ENCODE assay signal across 22 cellular contexts in genomic region chr2:191749181-191749540, GRCh38.
DNase-seq lines count a peak whose midpoint lies in the region; ATAC-seq and TF ChIP-seq lines count a peak whose summit lies in the region.
"Had no signal": no experiment of that assay in that cellular context is flagged by ENCODE, and none has a peak within 500 bp of the region (broad histone marks: within the 10 kb centered on the region; RNA-seq: fewer than 3 reads in every experiment).

No MANE protein-coding gene starts in this region.

- no peaks in the 10 kb centered on the region for H3K36me3 ChIP-seq in PC-3 (ENCODE audit: low read depth, low read length)
- H3K36me3 ChIP-seq: esophagus squamous epithelium, lower lobe of right lung, right lobe of liver had no signal

- H3K4me1 ChIP-seq in PC-3 (ENCODE audit: insufficient read depth, low read length): no peaks in the 10 kb centered on the region
- H3K4me1 ChIP-seq: lower lobe of right lung, right lobe of liver had no signal

- H3K4me2 ChIP-seq in PC-3 (ENCODE audit: low read length): no peak overlapping the region

- peak; percentile 60 for ATAC-seq in stimulated activated naive CD8-positive, alpha-beta T cell treated with anti-CD3 and anti-CD28 coated beads, Interleukin-15, amount 100 ng/mL, for 72 hours
- ATAC-seq in stimulated activated naive CD8-positive, alpha-beta T cell treated with anti-CD3 and anti-CD28 coated beads, Interleukin-15, Interleukin-2, amounts not matched to agents 100 U/mL and 50 U/mL, for 24 hours: no peak
- ATAC-seq in HG03025 (IDR thresholded peaks at IDR 0.05; ENCODE audit: low FRiP score, unreplicated experiment) (peak; percentile 18), PC-3 (peak; percentile 55; the same call in 1 of the 2 replicates)
- ATAC-seq: lower lobe of right lung, right lobe of liver had no signal

- H2AFZ ChIP-seq in PC-3 (ENCODE audit: low read length): no peak overlapping the region

- H3K27me3 Mint-ChIP-seq in stimulated activated naive CD8-positive, alpha-beta T cell treated with anti-CD3 and anti-CD28 coated beads, Interleukin-15, amount 100 ng/mL, for 72 hours: peaks cover 53% of the 10 kb centered on the region

- no peaks in the 10 kb centered on the region for H3K9me3 ChIP-seq in PC-3 (ENCODE audit: low read length)
- H3K9me3 ChIP-seq: esophagus squamous epithelium, lower lobe of right lung, right lobe of liver had no signal

- no peak for TF ChIP-seq CTCF in PC-3 (conservative IDR thresholded peaks at IDR 0.05; ENCODE audit: low read depth, low read length)

- H3K4me1 Mint-ChIP-seq in stimulated activated naive CD8-positive, alpha-beta T cell treated with anti-CD3 and anti-CD28 coated beads, Interleukin-15, amount 100 ng/mL, for 72 hours: peaks cover 13% of the 10 kb centered on the region
- H3K4me1 Mint-ChIP-seq: H9, neural crest cell had no signal

- POLR2A ChIA-PET in PC-3 (lab: Charles Lee; ENCODE audit: unreplicated experiment): no interaction called here

- peak overlapping the region in 1 of 2 donors; percentile 28 for H3K27ac Mint-ChIP-seq in stimulated activated naive CD8-positive, alpha-beta T cell treated with anti-CD3 and anti-CD28 coated beads, Interleukin-15, amount 100 ng/mL, for 72 hours
- H3K27ac Mint-ChIP-seq: activated naive CD8-positive, alpha-beta T cell; H9; T-helper 1 cell treated with Interleukin-12 subunit alpha and Interleukin-12 subunit beta and Interleukin-4 antibody, amounts not matched to agents 30 μg/mL and 1 μg/mL, for 36 hours had no signal

- H4K20me1 ChIP-seq in PC-3 (ENCODE audit: low read length): no peaks in the 10 kb centered on the region

- H3K9me3 Mint-ChIP-seq in stimulated activated naive CD8-positive, alpha-beta T cell treated with anti-CD3 and anti-CD28 coated beads, Interleukin-15, amount 100 ng/mL, for 72 hours: no peaks in the 10 kb centered on the region
- H3K9me3 Mint-ChIP-seq: H9; neural crest cell; T-helper 1 cell treated with Interleukin-12 subunit alpha and Interleukin-12 subunit beta and Interleukin-4 antibody, amounts not matched to agents 30 μg/mL and 1 μg/mL, for 36 hours had no signal

- H3K27ac ChIP-seq in PC-3 (ENCODE audit: low read length): no peak overlapping the region
- H3K27ac ChIP-seq: esophagus squamous epithelium, lower lobe of right lung, right lobe of liver had no signal

- BruUV-seq in PC-3 (replicated peaks; lab: Mats Ljungman, UMichigan): no TSS peak

- no peak for DNase-seq in stimulated activated naive CD8-positive, alpha-beta T cell treated with anti-CD3 and anti-CD28 coated beads, Interleukin-15, amount 100 ng/mL, for 72 hours
- no peak for DNase-seq in stimulated activated naive CD8-positive, alpha-beta T cell treated with anti-CD3 and anti-CD28 coated beads, Interleukin-15, Interleukin-2, amounts not matched to agents 100 U/mL and 50 U/mL, for 24 hours
- DNase-seq in PC-3 (peak; percentile 55), DMS 273 (lab: John Stamatoyannopoulos, UW; ENCODE audit: unreplicated experiment) (no peak), erythroblast (lab: John Stamatoyannopoulos, UW) (no peak), NCI-H1436 (lab: John Stamatoyannopoulos, UW) (no peak), DMS153 (lab: John Stamatoyannopoulos, UW) (no peak)
- DNase-seq: activated CD4-positive, alpha-beta T cell treated with anti-CD3 and anti-CD28 coated beads for 48 hours; COR-L47; effector memory CD4-positive, alpha-beta T cell; esophagus squamous epithelium; H9; kidney; lower lobe of right lung; NCI-H2107; NK-92 treated with Interleukin-12 subunit alpha and Interleukin-12 subunit beta, amount 100 ng/mL, for 24 hours; posterior cingulate gyrus; right lobe of liver had no signal

- no peaks in the 10 kb centered on the region for H3F3A ChIP-seq in PC-3 (ENCODE audit: low read length, unreplicated experiment)

- no peaks in the 10 kb centered on the region for H3K27me3 ChIP-seq in PC-3 (ENCODE audit: low read length)
- H3K27me3 ChIP-seq: esophagus squamous epithelium, right lobe of liver had no signal

- no peak overlapping the region for H3K4me3 Mint-ChIP-seq in stimulated activated naive CD8-positive, alpha-beta T cell treated with anti-CD3 and anti-CD28 coated beads, Interleukin-15, amount 100 ng/mL, for 72 hours
- H3K4me3 Mint-ChIP-seq: activated naive CD8-positive, alpha-beta T cell; H9; neural crest cell; T-helper 1 cell treated with Interleukin-12 subunit alpha and Interleukin-12 subunit beta and Interleukin-4 antibody, amounts not matched to agents 30 μg/mL and 1 μg/mL, for 36 hours had no signal

- no peak for TF ChIP-seq POLR2A in erythroblast (IDR thresholded peaks at IDR 0.05; ENCODE audit: low read length)

- intact Hi-C loops in PC-3 (cut with micrococcal nuclease): no loop called here

- no peaks in the 10 kb centered on the region for H3K79me2 ChIP-seq in PC-3 (ENCODE audit: low read length)

- no peaks in the 10 kb centered on the region for H3K9me2 ChIP-seq in PC-3 (replicated peaks; ENCODE audit: low read length)

- H3K4me3 ChIP-seq in PC-3 (ENCODE audit: low read length): no peak overlapping the region
- H3K4me3 ChIP-seq: esophagus squamous epithelium, lower lobe of right lung, right lobe of liver had no signal

- CTCF ChIA-PET in PC-3 (lab: Charles Lee): interaction anchor here (0.5 kb wide), 1 partner anchor 607 kb away, joined by 4 read pairs; no protein-coding TSS in a partner anchor

- no peak overlapping the region for H3K9ac ChIP-seq in PC-3 (ENCODE audit: low read length)
